ENCODE assay signal across 1 cellular context in genomic region chr17:63842540-63843386, GRCh38.
TF ChIP-seq lines count a peak whose summit lies in the region.

SMARCD2 (minus strand) TSS chr17:63842685; CDS start chr17:63842674, 11 bp downstream.

TF ChIP-seq in HepG2, 621 proteins besides CTCF, POLR2A, EP300 and RAD21 (continued from another document and continues in another):
- TF ChIP-seq E2F1 (CRISPR knock-in tag; IDR thresholded peaks at IDR 0.05) (peak; percentile 90), ZNF790 (CRISPR knock-in tag; IDR thresholded peaks at IDR 0.05; ENCODE audit: borderline replicate concordance) (peak; percentile 95), GRHL1 (CRISPR knock-in tag; conservative IDR thresholded peaks at IDR 0.05) (no peak), HOXA7 (CRISPR knock-in tag; IDR thresholded peaks at IDR 0.05) (no peak), ZNF746 (CRISPR knock-in tag; IDR thresholded peaks at IDR 0.05) (peak; percentile 80; the same call in 1 of the 2 replicates), PITX1 (CRISPR knock-in tag; IDR thresholded peaks at IDR 0.05) (peak; percentile 99), ZNF496 (CRISPR knock-in tag; IDR thresholded peaks at IDR 0.05; ENCODE audit: insufficient replicate concordance) (no peak), ZNF776 (CRISPR knock-in tag; IDR thresholded peaks at IDR 0.05) (peak; percentile 20), SNAPC4 (CRISPR knock-in tag; IDR thresholded peaks at IDR 0.05) (peak; percentile 96), PRMT3 (CRISPR knock-in tag; IDR thresholded peaks at IDR 0.05; ENCODE audit: borderline replicate concordance, low read depth) (no peak; the same call in 1 of the 2 replicates), ZNF782 (CRISPR knock-in tag; IDR thresholded peaks at IDR 0.05; ENCODE audit: borderline replicate concordance) (no peak; the same call in 1 of the 2 replicates), ZNF570 (CRISPR knock-in tag; IDR thresholded peaks at IDR 0.05; ENCODE audit: borderline replicate concordance) (no peak), E2F2 (CRISPR knock-in tag; IDR thresholded peaks at IDR 0.05; ENCODE audit: borderline replicate concordance) (no peak), SSRP1 (CRISPR knock-in tag; IDR thresholded peaks at IDR 0.05) (no peak), AHR (CRISPR knock-in tag; IDR thresholded peaks at IDR 0.05) (peak; percentile 28), ZNF562 (CRISPR knock-in tag; IDR thresholded peaks at IDR 0.05; ENCODE audit: borderline replicate concordance) (0 out of 2 replicates have a peak, but pooled peaks have one; percentile 75), NR0B2 (CRISPR knock-in tag; IDR thresholded peaks at IDR 0.05) (peak; percentile 51; the same call in 1 of the 2 replicates), CBFB (CRISPR knock-in tag; IDR thresholded peaks at IDR 0.05) (peak; percentile 98), HOXD1 (CRISPR knock-in tag; IDR thresholded peaks at IDR 0.05) (peak; percentile 95), IKZF5 (CRISPR knock-in tag; IDR thresholded peaks at IDR 0.05) (peak; percentile 87; the same call in 1 of the 2 replicates), BRCA1 (CRISPR knock-in tag; IDR thresholded peaks at IDR 0.05) (peak; percentile 97), CBX5 (CRISPR knock-in tag; IDR thresholded peaks at IDR 0.05; ENCODE audit: borderline replicate concordance) (peak; percentile 95), XRCC5 (optimal IDR thresholded peaks at IDR 0.05; ENCODE audit: low read length) (peak; percentile 100), ATF2 (CRISPR knock-in tag; IDR thresholded peaks at IDR 0.05) (peak; percentile 94), ZBTB42 (CRISPR knock-in tag; IDR thresholded peaks at IDR 0.05) (0 out of 2 replicates have a peak, but pooled peaks have one; percentile 56), TBX2 (CRISPR knock-in tag; IDR thresholded peaks at IDR 0.05; ENCODE audit: borderline replicate concordance) (peak; percentile 92), KLF16 (CRISPR knock-in tag; IDR thresholded peaks at IDR 0.05) (peak in 1 of 2 experiments; percentile 99; a peak in 2 of 4 replicates), ZNF101 (CRISPR knock-in tag; IDR thresholded peaks at IDR 0.05; ENCODE audit: borderline replicate concordance, low read depth) (no peak), JDP2 (CRISPR knock-in tag; IDR thresholded peaks at IDR 0.05; ENCODE audit: borderline replicate concordance) (peak; percentile 91; the same call in 1 of the 2 replicates), SKIL (CRISPR knock-in tag; IDR thresholded peaks at IDR 0.05; ENCODE audit: borderline replicate concordance) (0 out of 2 replicates have a peak, but pooled peaks have one; percentile 38), FIP1L1 (IDR thresholded peaks at IDR 0.05; ENCODE audit: borderline replicate concordance, insufficient read depth, low read depth, low read length) (peak; percentile 95; the same call in 1 of the 2 replicates), THAP7 (CRISPR knock-in tag; IDR thresholded peaks at IDR 0.05) (peak; percentile 97), NFYC (CRISPR knock-in tag; IDR thresholded peaks at IDR 0.05) (peak; percentile 50; the same call in 1 of the 2 replicates), KLF15 (CRISPR knock-in tag; IDR thresholded peaks at IDR 0.05; ENCODE audit: borderline replicate concordance) (peak; percentile 54; the same call in 1 of the 2 replicates), SATB2 (CRISPR knock-in tag; IDR thresholded peaks at IDR 0.05) (peak; percentile 85), ZBTB37 (CRISPR knock-in tag; IDR thresholded peaks at IDR 0.05) (no peak), TSC22D2 (CRISPR knock-in tag; IDR thresholded peaks at IDR 0.05; ENCODE audit: borderline replicate concordance) (peak; percentile 94)
